In genomic region chr2:136281281-136282117, GRCh38 we compare ENCODE assay signal across 11 cellular contexts.
DNase-seq lines count a peak whose midpoint lies in the region; ATAC-seq and TF ChIP-seq lines count a peak whose summit lies in the region.
"Had no signal": no experiment of that assay in that cellular context is flagged by ENCODE, and none has a peak within 500 bp of the region (broad histone marks: within the 10 kb centered on the region; RNA-seq: fewer than 3 reads in every experiment).

No MANE protein-coding gene starts in this region.

- dilution Hi-C loops in mammary epithelial cell (cut with HindIII; ENCODE audit: low sequenced_read_pairs) = no loop called here

- DNase-seq in T follicular helper cell (ENCODE audit: low read depth) = peak; percentile 20
- peak; percentile 23 for DNase-seq in activated T-helper 9 cell treated with anti-CD3 and anti-CD28 coated beads, Interleukin-2, amount 50 U/mL, for 16 hours (ENCODE audit: low read depth)
- peak in 2 of 3 donors; percentile 30 to 32 for DNase-seq in stimulated activated CD4-positive, alpha-beta T cell treated with anti-CD3 and anti-CD28 coated beads, TNF-alpha, amount 100 ng/mL, for 1 hour (ENCODE audit: low read depth in 3 of 3, low spot score in 1 of 3)
- DNase-seq in iPS-NIHi11 (ENCODE audit: low spot score) = no peak
- no peak for DNase-seq in mammary epithelial cell
- DNase-seq in Kasumi-1 (lab: John Stamatoyannopoulos, UW) = no peak
- no peak for DNase-seq in COR-L47 (lab: John Stamatoyannopoulos, UW)
- DNase-seq: GDM1, NCI-H1417 treated with DMSO at 0.1 percent for 48 hours, tibial artery had no signal

- in situ Hi-C loops in mammary epithelial cell (cut with MboI; ENCODE audit: low sequenced_read_pairs in 2 of 2) = no loop called here

- peaks cover 3% of the 10 kb centered on the region for H3K27me3 ChIP-seq in mammary epithelial cell (ENCODE audit: insufficient read depth, low read length)
- H3K27me3 ChIP-seq: tibial artery had no signal

- H3K36me3 ChIP-seq in mammary epithelial cell (ENCODE audit: insufficient read depth, low read length) = no peaks in the 10 kb centered on the region
- H3K36me3 ChIP-seq: tibial artery had no signal

- no TSS peak for BruUV-seq in mammary epithelial cell (replicated peaks; lab: Mats Ljungman, UMichigan)

- intact Hi-C loops in mammary epithelial cell (cut with micrococcal nuclease) = no loop called here

- H3K4me1 ChIP-seq in mammary epithelial cell (ENCODE audit: insufficient read depth, low read length) = no peaks in the 10 kb centered on the region
- H3K4me1 ChIP-seq: tibial artery had no signal

- H2AFZ ChIP-seq in mammary epithelial cell (ENCODE audit: low read depth, low read length) = no peak overlapping the region

- CTCF ChIA-PET in mammary epithelial cell (lab: Charles Lee; ENCODE audit: low non-redundant PET) = no interaction called here

- no peak overlapping the region for H3K4me2 ChIP-seq in mammary epithelial cell (ENCODE audit: insufficient read depth, low read depth, low read length)

- H3K4me3 ChIP-seq in mammary epithelial cell (replicated peaks in 1 of 3; ENCODE audit: insufficient read depth in 1 of 3, low read depth in 2 of 3, low read length in 3 of 3) = no peak overlapping the region
- H3K4me3 ChIP-seq: tibial artery had no signal

- H4K20me1 ChIP-seq in mammary epithelial cell (ENCODE audit: insufficient read depth, low read length) = no peaks in the 10 kb centered on the region

- no peak overlapping the region for H3K27ac ChIP-seq in mammary epithelial cell (ENCODE audit: insufficient read depth, low read depth, low read length)
- H3K27ac ChIP-seq: tibial artery had no signal

- no peaks in the 10 kb centered on the region for H3K79me2 ChIP-seq in mammary epithelial cell (ENCODE audit: insufficient read depth, low read length)

- no peaks in the 10 kb centered on the region for H3K9me3 ChIP-seq in mammary epithelial cell (replicated peaks; ENCODE audit: insufficient read depth, low read length)
- H3K9me3 ChIP-seq: tibial artery had no signal

- 73% methylated on average over 17 of the region's 17 CpGs for WGBS in mammary epithelial cell (ENCODE audit: low coverage, missing lambda C conversion rate)

- H3K9ac ChIP-seq in mammary epithelial cell (ENCODE audit: insufficient read depth, low read length) = no peak overlapping the region

- TF ChIP-seq CTCF in mammary epithelial cell (conservative IDR thresholded peaks at IDR 0.05 in 1 of 2, IDR thresholded peaks at IDR 0.05 in 1 of 2; ENCODE audit: extremely low read depth in 1 of 2, insufficient read depth in 1 of 2, low read depth in 1 of 2, low read length in 2 of 2) = no peak

- ATAC-seq in GM18867 (IDR thresholded peaks at IDR 0.05; ENCODE audit: unreplicated experiment) = peak; percentile 41

Comparison
In these comparisons a context has a peak if more than half of its experiments do, and no peak if none do; other contexts are left out.
1. DNase-seq: peak in T follicular helper cell (single experiment), activated T-helper 9 cell treated with anti-CD3 and anti-CD28 coated beads, Interleukin-2, amount 50 U/mL, for 16 hours (single experiment) and stimulated activated CD4-positive, alpha-beta T cell treated with anti-CD3 and anti-CD28 coated beads, TNF-alpha, amount 100 ng/mL, for 1 hour (2 of 3); none in iPS-NIHi11 (single experiment), mammary epithelial cell (single experiment), Kasumi-1 (0 of 2) and COR-L47 (single experiment).